ENCODE assay signal across 29 cellular contexts in the genomic region with DNA sequence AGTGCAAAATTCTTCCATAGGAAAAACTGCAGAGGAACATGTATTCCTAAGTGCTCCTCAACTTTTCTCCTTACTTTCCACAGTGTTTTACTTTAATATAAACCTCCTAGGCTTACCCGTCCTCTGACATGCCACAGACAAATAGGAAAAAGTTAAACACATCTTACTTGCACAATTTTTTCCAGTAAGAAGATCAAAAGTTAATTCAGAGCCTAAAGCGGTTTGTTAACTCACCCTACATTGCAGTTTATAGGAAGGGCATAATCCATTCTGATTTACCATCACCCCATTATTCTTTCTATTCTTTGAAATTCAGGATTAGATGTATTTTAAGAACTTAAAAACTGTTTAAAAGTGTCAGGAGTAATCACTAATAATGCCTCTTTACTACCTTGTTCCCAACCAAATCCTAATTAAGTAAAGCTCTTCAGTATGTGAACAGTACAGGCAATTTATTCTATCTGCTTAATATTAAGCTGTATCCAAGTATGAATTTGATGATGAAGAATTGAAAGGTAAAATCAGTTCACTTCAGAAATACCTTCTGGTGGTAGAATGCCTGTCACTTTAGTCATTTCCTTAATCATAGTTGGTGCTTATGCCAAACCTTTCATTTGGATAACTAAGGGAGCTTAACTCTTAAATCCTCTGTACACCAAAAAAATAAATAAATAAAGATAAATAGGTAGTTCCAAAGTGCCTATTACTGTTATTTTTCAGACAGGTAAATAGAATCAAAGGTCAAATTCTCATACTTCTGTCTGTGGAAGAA.
DNase-seq lines count a peak whose midpoint lies in the region; FAIRE-seq and TF ChIP-seq lines count a peak whose summit lies in the region.
"Had no signal": no experiment of that assay in that cellular context is flagged by ENCODE, and none has a peak within 500 bp of the region (broad histone marks: within the 10 kb centered on the region; RNA-seq: fewer than 3 reads in every experiment).

No MANE protein-coding gene starts in this region.

- H4K20me1 ChIP-seq in hepatocyte (ENCODE audit: insufficient read depth, poor library complexity, severe bottlenecking) = no peaks in the 10 kb centered on the region
- H4K20me1 ChIP-seq in osteoblast (ENCODE audit: insufficient read depth, low read length) = no peaks in the 10 kb centered on the region

- peak; percentile 25 for DNase-seq in HT1080 (ENCODE audit: low read depth)
- DNase-seq in bronchial epithelial cell (ENCODE audit: low read depth) = peak; percentile 65
- DNase-seq in hepatocyte (ENCODE audit: low spot score) = no peak
- no peak for DNase-seq in KBM-7
- DNase-seq in osteoblast (ENCODE audit: insufficient read length, low spot score, missing footprints) = no peak
- no peak for DNase-seq in activated CD4-positive, alpha-beta T cell treated with anti-CD3 and anti-CD28 coated beads, Interleukin-2, amount 50 U/mL, for 4 hours
- no peak for DNase-seq in right atrium auricular region (ENCODE audit: low spot score)
- DNase-seq: activated CD4-positive, alpha-beta T cell treated with anti-CD3 and anti-CD28 coated beads for 4 hours; activated effector memory CD4-positive, alpha-beta T cell treated with anti-CD3 and anti-CD28 coated beads, Interleukin-2, amount 50 U/mL, for 16 hours; activated naive CD8-positive, alpha-beta T cell treated with anti-CD3 and anti-CD28 coated beads for 36 hours; activated T-cell treated with anti-CD3 and anti-CD28 coated beads, Interleukin-2, amount 50 U/mL, for 1 hour; anterior cingulate cortex; COR-L47; DMS53; effector CD8-positive, alpha-beta T cell; erythroblast; heart right ventricle; Kasumi-1; left cardiac atrium; NCI-H1694; NCI-H446 treated with DMSO at 0.1 percent for 48 hours; NCI-H82; T1000; WERI-Rb-1 had no signal

- H3K27ac ChIP-seq in hepatocyte = peak overlapping the region; percentile 48
- no peak overlapping the region for H3K27ac ChIP-seq in osteoblast (ENCODE audit: low read depth, low read length)
- H3K27ac ChIP-seq in right atrium auricular region = no peak overlapping the region
- H3K27ac ChIP-seq: C4-2B, heart right ventricle, SJSA1, WERI-Rb-1 had no signal

- H3K36me3 ChIP-seq in bronchial epithelial cell (ENCODE audit: control insufficient read depth, insufficient read depth, low read length) (no peaks in the 10 kb centered on the region), hepatocyte (replicated peaks; ENCODE audit: insufficient read depth, low read depth) (no peaks in the 10 kb centered on the region), osteoblast (ENCODE audit: insufficient read depth, low read length) (no peaks in the 10 kb centered on the region), right atrium auricular region (no peaks in the 10 kb centered on the region)
- H3K36me3 ChIP-seq: heart right ventricle, SJSA1, WERI-Rb-1 had no signal

- H3K27me3 ChIP-seq in bronchial epithelial cell (ENCODE audit: control insufficient read depth, insufficient read depth, low read length) (no peaks in the 10 kb centered on the region), hepatocyte (no peaks in the 10 kb centered on the region), osteoblast (ENCODE audit: insufficient read depth, low read length) (no peaks in the 10 kb centered on the region), right atrium auricular region (no peaks in the 10 kb centered on the region)
- H3K27me3 ChIP-seq: heart right ventricle, SJSA1 had no signal

- in situ Hi-C loops in KBM-7 (cut with MboI; ENCODE audit: low pct_unique_long_range_greater_than_20kb, low sequenced_read_pairs) = no loop called here

- 58% methylated on average over 2 of the region's 2 CpGs for WGBS in hepatocyte (ENCODE audit: low lambda C conversion rate, missing lambda C conversion rate)

- H2AFZ ChIP-seq in hepatocyte (no peak overlapping the region), osteoblast (ENCODE audit: low read length) (no peak overlapping the region)

- peak overlapping the region; percentile 8 for H3K4me2 ChIP-seq in hepatocyte
- no peak overlapping the region for H3K4me2 ChIP-seq in osteoblast (ENCODE audit: insufficient read depth, low read length)

- H3K79me2 ChIP-seq in hepatocyte (no peaks in the 10 kb centered on the region), osteoblast (ENCODE audit: insufficient read depth, low read length) (no peaks in the 10 kb centered on the region)

- H3K9me2 ChIP-seq in hepatocyte (replicated peaks; ENCODE audit: insufficient read depth) = no peaks in the 10 kb centered on the region

- no peaks in the 10 kb centered on the region for H3K9me3 ChIP-seq in hepatocyte (ENCODE audit: low read depth)
- H3K9me3 ChIP-seq in osteoblast (ENCODE audit: low read depth, low read length) = no peaks in the 10 kb centered on the region
- no peaks in the 10 kb centered on the region for H3K9me3 ChIP-seq in right atrium auricular region
- H3K9me3 ChIP-seq: heart right ventricle, SJSA1 had no signal

- FAIRE-seq in bronchial epithelial cell (lab: Jason Lieb, UNC) = no peak
- FAIRE-seq: colon, G401.6 had no signal

- no peak for TF ChIP-seq CTCF in bronchial epithelial cell (IDR thresholded peaks at IDR 0.05; ENCODE audit: insufficient read depth, low read length, severe bottlenecking)
- TF ChIP-seq CTCF in hepatocyte (IDR thresholded peaks at IDR 0.05; ENCODE audit: poor library complexity) = no peak
- no peak for TF ChIP-seq CTCF in osteoblast (IDR thresholded peaks at IDR 0.05; ENCODE audit: extremely low read depth, low read depth, low read length)
- TF ChIP-seq CTCF in right atrium auricular region (IDR thresholded peaks at IDR 0.05) = no peak

- H3K4me1 ChIP-seq in hepatocyte (ENCODE audit: insufficient read depth) (peaks cover 25% of the 10 kb centered on the region), osteoblast (ENCODE audit: insufficient read depth, low read length) (no peaks in the 10 kb centered on the region), right atrium auricular region (no peaks in the 10 kb centered on the region)

- H3K4me3 ChIP-seq in bronchial epithelial cell (ENCODE audit: low read depth, low read length) (no peak overlapping the region), hepatocyte (no peak overlapping the region), osteoblast (ENCODE audit: insufficient read depth, low read length) (no peak overlapping the region), right atrium auricular region (no peak overlapping the region)
- H3K4me3 ChIP-seq: heart right ventricle, lung, SJSA1 had no signal

Comparison
In these comparisons a context has a peak if more than half of its experiments do, and no peak if none do; other contexts are left out.
1. DNase-seq: peak in HT1080 (single experiment) and bronchial epithelial cell (single experiment); none in hepatocyte (single experiment), KBM-7 (single experiment), osteoblast (single experiment), activated CD4-positive, alpha-beta T cell treated with anti-CD3 and anti-CD28 coated beads, Interleukin-2, amount 50 U/mL, for 4 hours (0 of 2) and right atrium auricular region (single experiment).